Comparison of ENCODE assay signal across 35 cellular contexts in the genomic region with DNA sequence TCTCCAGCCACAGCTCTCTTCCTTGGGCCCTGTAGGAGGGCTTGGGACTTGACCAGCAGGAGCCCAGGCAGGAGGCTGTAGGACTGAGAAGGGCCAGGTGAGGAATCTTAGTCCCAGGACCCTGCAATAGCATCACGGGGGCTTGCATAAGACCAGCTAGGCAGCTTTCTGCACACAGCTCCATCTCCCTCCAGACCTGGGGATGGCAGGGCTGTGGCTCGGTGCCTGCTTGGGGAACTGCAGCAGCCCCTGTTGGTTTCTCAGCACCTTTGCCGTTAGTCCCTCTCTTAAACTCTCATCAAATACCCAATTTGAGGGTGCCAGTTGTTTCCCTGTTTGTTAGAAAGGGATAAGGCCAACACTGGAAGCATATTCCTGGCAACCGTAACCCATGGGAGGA. TPM values are rescaled to one million over a fixed set of nuclear protein-coding genes. Genes with fewer than 3 reads are reported as not detected.
"Had no signal": no experiment of that assay in that cellular context is flagged by ENCODE, and none has a peak within 500 bp of the region (broad histone marks: within the 10 kb centered on the region; RNA-seq: fewer than 3 reads in every experiment).

No MANE protein-coding gene starts in this region.

- H3K9me3 ChIP-seq: adrenal gland, gastroesophageal sphincter, heart right ventricle, left ventricle myocardium inferior, thoracic aorta had no signal

- H3K27ac Mint-ChIP-seq: activated CD4-positive, alpha-beta memory T cell treated with anti-CD3 and anti-CD28 coated beads for 36 hours; activated naive CD4-positive, alpha-beta T cell treated with anti-CD3 and anti-CD28 coated beads for 36 hours; activated naive CD8-positive, alpha-beta T cell treated with anti-CD3 and anti-CD28 coated beads for 36 hours; activated T-helper 1 cell treated with anti-CD3 and anti-CD28 coated beads, Interleukin-12 subunit alpha, Interleukin-12 subunit beta, Interleukin-2, Interleukin-4 antibody, amounts not matched to agents 30 ng/mL and 10 ng/mL and 1 ng/mL, durations not matched to agents 14 hours and 24 hours and 36 hours; brain; effector memory CD8-positive, alpha-beta T cell; mesothelial cell of epicardium; naive B cell; T-helper 2 cell treated with Interferon-gamma antibody and Interleukin-4, amounts not matched to agents 5 μg/mL and 100 μg/mL, for 36 hours had no signal

- H3K4me1 ChIP-seq: adrenal gland, gastroesophageal sphincter, heart right ventricle, left ventricle myocardium inferior had no signal

- H3K9me3 Mint-ChIP-seq: activated CD4-positive, alpha-beta memory T cell treated with anti-CD3 and anti-CD28 coated beads for 36 hours; activated naive CD4-positive, alpha-beta T cell treated with anti-CD3 and anti-CD28 coated beads for 36 hours; activated naive CD8-positive, alpha-beta T cell treated with anti-CD3 and anti-CD28 coated beads for 36 hours; activated T-helper 1 cell treated with anti-CD3 and anti-CD28 coated beads, Interleukin-12 subunit alpha, Interleukin-12 subunit beta, Interleukin-2, Interleukin-4 antibody, amounts not matched to agents 30 ng/mL and 10 ng/mL and 1 ng/mL, durations not matched to agents 14 hours and 24 hours and 36 hours; effector memory CD8-positive, alpha-beta T cell; mesothelial cell of epicardium; T-helper 2 cell treated with Interferon-gamma antibody and Interleukin-4, amounts not matched to agents 5 μg/mL and 100 μg/mL, for 36 hours had no signal

- H3K4me3 Mint-ChIP-seq: activated CD4-positive, alpha-beta memory T cell treated with anti-CD3 and anti-CD28 coated beads for 36 hours; activated naive CD4-positive, alpha-beta T cell treated with anti-CD3 and anti-CD28 coated beads for 36 hours; activated naive CD8-positive, alpha-beta T cell treated with anti-CD3 and anti-CD28 coated beads for 36 hours; activated T-helper 1 cell treated with anti-CD3 and anti-CD28 coated beads, Interleukin-12 subunit alpha, Interleukin-12 subunit beta, Interleukin-2, Interleukin-4 antibody, amounts not matched to agents 30 ng/mL and 10 ng/mL and 1 ng/mL, durations not matched to agents 14 hours and 24 hours and 36 hours; brain; effector memory CD8-positive, alpha-beta T cell; mesothelial cell of epicardium; naive B cell; T-helper 2 cell treated with Interferon-gamma antibody and Interleukin-4, amounts not matched to agents 5 μg/mL and 100 μg/mL, for 36 hours had no signal

- H3K36me3 Mint-ChIP-seq: activated CD4-positive, alpha-beta memory T cell treated with anti-CD3 and anti-CD28 coated beads for 36 hours; activated naive CD8-positive, alpha-beta T cell treated with anti-CD3 and anti-CD28 coated beads for 36 hours; brain; mesothelial cell of epicardium had no signal

- H3K27ac ChIP-seq: adrenal gland, cardiac muscle cell, coronary artery, gastroesophageal sphincter, heart right ventricle, left ventricle myocardium inferior, thoracic aorta had no signal

- FAIRE-seq: endothelial cell of umbilical vein, islet of Langerhans, urothelium cell line had no signal

- H3K36me3 ChIP-seq: adrenal gland, cardiac muscle cell, gastroesophageal sphincter, heart right ventricle, left ventricle myocardium inferior, thoracic aorta had no signal

- ATAC-seq: effector memory CD8-positive, alpha-beta T cell; gastroesophageal sphincter; heart right ventricle; right cardiac atrium; stimulated activated naive CD8-positive, alpha-beta T cell treated with anti-CD3 and anti-CD28 coated beads, Interleukin-15, Interleukin-2, amounts not matched to agents 100 U/mL and 50 U/mL, for 24 hours had no signal

- DNase-seq: activated CD4-positive, alpha-beta memory T cell treated with anti-CD3 and anti-CD28 coated beads for 36 hours; activated CD4-positive, alpha-beta T cell treated with anti-CD3 and anti-CD28 coated beads for 48 hours; activated CD8-positive, alpha-beta memory T cell treated with anti-CD3 and anti-CD28 coated beads, Interleukin-2, amount 50 U/mL, for 4 hours; activated effector memory CD4-positive, alpha-beta T cell treated with anti-CD3 and anti-CD28 coated beads, Interleukin-2, amount 50 U/mL, for 16 hours; activated naive CD4-positive, alpha-beta T cell treated with anti-CD3 and anti-CD28 coated beads for 36 hours; activated naive CD8-positive, alpha-beta T cell treated with anti-CD3 and anti-CD28 coated beads for 36 hours; activated T-cell treated with anti-CD3 and anti-CD28 coated beads, Interleukin-2, amount 50 U/mL, for 1 hour; adrenal gland; aorta; cerebellar nuclear complex; effector memory CD8-positive, alpha-beta T cell; heart right ventricle; left ventricle myocardium inferior; naive B cell; stimulated activated CD4-positive, alpha-beta T cell treated with anti-CD3 and anti-CD28 coated beads, Interleukin-2, amount 100 ng/mL, for 48 hours; stimulated activated naive CD8-positive, alpha-beta T cell treated with anti-CD3 and anti-CD28 coated beads, Interleukin-15, Interleukin-2, amounts not matched to agents 100 U/mL and 50 U/mL, for 24 hours; T-helper 1 cell; trophoblast cell had no signal

- H3K4me3 ChIP-seq: adrenal gland, cardiac muscle cell, coronary artery, gastroesophageal sphincter, heart right ventricle, left ventricle myocardium inferior, thoracic aorta had no signal

- H3K4me1 Mint-ChIP-seq: activated naive CD8-positive, alpha-beta T cell treated with anti-CD3 and anti-CD28 coated beads for 36 hours; brain; mesothelial cell of epicardium; naive B cell had no signal

RNA-seq across cellular contexts. Expression of a gene that starts 14.3 kb away (rescaled TPM):
- total RNA-seq: activated CD4-positive, alpha-beta memory T cell treated with anti-CD3 and anti-CD28 coated beads for 36 hours; activated CD8-positive, alpha-beta memory T cell treated with anti-CD3 and anti-CD28 coated beads for 36 hours; activated naive CD4-positive, alpha-beta T cell treated with anti-CD3 and anti-CD28 coated beads for 36 hours; activated naive CD8-positive, alpha-beta T cell treated with anti-CD3 and anti-CD28 coated beads for 36 hours; activated T-helper 1 cell treated with anti-CD3 and anti-CD28 coated beads, Interleukin-12 subunit alpha, Interleukin-12 subunit beta, Interleukin-2, Interleukin-4 antibody, amounts not matched to agents 30 ng/mL and 10 ng/mL and 1 ng/mL, durations not matched to agents 14 hours and 24 hours and 36 hours; endothelial cell of umbilical vein; fibroblast of villous mesenchyme; left ventricle myocardium inferior; lung microvascular endothelial cell; osteoblast had no signal
- polyA plus RNA-seq: cardiac muscle cell, endothelial cell of umbilical vein, fibroblast of lung had no signal
